ENCODE assay signal across 1 cellular context in genomic region chr2:158923180-158923594, GRCh38.
TF ChIP-seq lines count a peak whose summit lies in the region.

No MANE protein-coding gene starts in this region.

TF ChIP-seq in HEK293, 187 proteins besides CTCF, POLR2A, EP300 and RAD21 (continued from another document):
- TF ChIP-seq ZNF140 (tag by site-specific recombination; IDR thresholded peaks at IDR 0.05), result no peak
- no peak for TF ChIP-seq ZBTB26 (tag by site-specific recombination; optimal IDR thresholded peaks at IDR 0.05)
- no peak for TF ChIP-seq YY2 (tag by site-specific recombination; IDR thresholded peaks at IDR 0.05)
- TF ChIP-seq ZNF639 (tag by site-specific recombination; IDR thresholded peaks at IDR 0.05), result no peak
- TF ChIP-seq ZNF677 (tag by site-specific recombination; IDR thresholded peaks at IDR 0.05), result no peak
- TF ChIP-seq WT1 (tag by site-specific recombination; IDR thresholded peaks at IDR 0.05), result no peak
- no peak for TF ChIP-seq ZNF488 (tag by site-specific recombination; IDR thresholded peaks at IDR 0.05)
- TF ChIP-seq ZNF768 (tag by site-specific recombination; IDR thresholded peaks at IDR 0.05), result no peak
- TF ChIP-seq PRDM4 (tag by site-specific recombination; IDR thresholded peaks at IDR 0.05), result peak; percentile 81
TF ChIP-seq in HEK293: peak in this region for 21.
